ENCODE assay signal across 22 cellular contexts in the genomic region with DNA sequence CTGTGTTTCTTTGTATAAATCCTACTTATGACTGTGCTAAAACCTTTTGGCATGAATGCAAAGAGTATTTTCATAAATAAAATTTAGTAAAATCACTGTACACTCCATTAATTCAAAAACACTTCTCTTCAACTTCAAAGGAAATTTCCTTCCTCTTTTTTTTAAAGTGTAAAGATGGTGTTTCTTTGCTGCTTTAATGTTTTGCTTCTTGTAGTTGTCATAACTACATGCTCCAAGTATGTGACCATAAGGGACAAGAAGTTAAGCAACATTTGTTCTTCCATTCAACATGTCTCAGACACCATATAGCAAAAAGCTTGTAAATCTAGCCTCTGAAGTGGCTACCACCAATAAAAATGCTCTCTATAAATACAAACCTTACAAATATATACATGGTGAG.
DNase-seq lines count a peak whose midpoint lies in the region; ATAC-seq, FAIRE-seq and TF ChIP-seq lines count a peak whose summit lies in the region.
"Had no signal": no experiment of that assay in that cellular context is flagged by ENCODE, and none has a peak within 500 bp of the region (broad histone marks: within the 10 kb centered on the region; RNA-seq: fewer than 3 reads in every experiment).

No MANE protein-coding gene starts in this region.

- H3K36me3 Mint-ChIP-seq in memory B cell (no peaks in the 10 kb centered on the region), Calu3 (ENCODE audit: insufficient read depth, unreplicated experiment) (no peaks in the 10 kb centered on the region)

- no peak for TF ChIP-seq RAD21 in A549 (conservative IDR thresholded peaks at IDR 0.05 in 1 of 2, IDR thresholded peaks at IDR 0.05 in 1 of 2)

- no peaks in the 10 kb centered on the region for H3K9me3 ChIP-seq in A549

- H3K27me3 Mint-ChIP-seq in memory B cell (no peaks in the 10 kb centered on the region), Calu3 (ENCODE audit: unreplicated experiment) (no peaks in the 10 kb centered on the region)
- H3K27me3 Mint-ChIP-seq: T-cell had no signal

- no peak for TF ChIP-seq CTCF in A549 (IDR thresholded peaks at IDR 0.05)
- TF ChIP-seq CTCF in Calu3 (IDR thresholded peaks at IDR 0.05; ENCODE audit: unreplicated experiment): no peak

- POLR2A ChIA-PET in A549 (lab: Yijun Ruan, JAX): no interaction called here

- intact Hi-C loops in Calu3 (cut with micrococcal nuclease; ENCODE audit: unreplicated experiment): no loop called here

- no peaks in the 10 kb centered on the region for H3K9me3 Mint-ChIP-seq in memory B cell
- no peaks in the 10 kb centered on the region for H3K9me3 Mint-ChIP-seq in Calu3 (ENCODE audit: low read depth, unreplicated experiment)
- H3K9me3 Mint-ChIP-seq: T-cell had no signal

- H3K4me3 ChIP-seq in A549: no peak overlapping the region
- H3K4me3 ChIP-seq: GM23248 had no signal

- H3K27ac ChIP-seq in A549: no peak overlapping the region
- H3K27ac ChIP-seq: GM23248 had no signal

- ATAC-seq in A549: no peak
- peak; percentile 84 for ATAC-seq in memory B cell (ENCODE audit: low read depth)
- ATAC-seq: PC-3, SK-N-SH treated with all-trans-retinoic acid at 6 μM for 48 hours, T-cell had no signal

- H3K27ac Mint-ChIP-seq in memory B cell: peak overlapping the region; percentile 20
- no peak overlapping the region for H3K27ac Mint-ChIP-seq in Calu3 (ENCODE audit: unreplicated experiment)

- TF ChIP-seq POLR2A in A549 (IDR thresholded peaks at IDR 0.05; ENCODE audit: low read length): no peak

- DNase-seq in A549 (ENCODE audit: low read depth in 1 of 2, low spot score in 1 of 2) (no peak), NAMALWA (ENCODE audit: low spot score) (peak; percentile 54), memory B cell (ENCODE audit: low spot score in 2 of 2) (no peak), NCI-H2196 treated with DMSO at 0.1 percent for 48 hours (lab: John Stamatoyannopoulos, UW; ENCODE audit: unreplicated experiment) (no peak), Calu3 (no peak)
- no peak for DNase-seq in activated effector memory CD4-positive, alpha-beta T cell treated with Interleukin-2 at 50 U/mL for 16 hours
- DNase-seq: C1 segment of cervical spinal cord, DMS79 treated with DMSO at 0.1 percent for 48 hours, GM23248, HCEC 1CT, KG1, NCI-H1436, NCI-H2029, NCI-H2171 treated with DMSO at 0.1 percent for 48 hours, NCI-H446 treated with DMSO at 0.1 percent for 48 hours, NCI-H69, PC-3, RPMI8226, SIG-M5, T-cell had no signal

- H3K4me3 Mint-ChIP-seq in memory B cell: no peak overlapping the region
- H3K4me3 Mint-ChIP-seq in Calu3 (ENCODE audit: low read depth, unreplicated experiment): no peak overlapping the region
- H3K4me3 Mint-ChIP-seq: T-cell had no signal

- no peaks in the 10 kb centered on the region for H3K4me1 Mint-ChIP-seq in memory B cell
- H3K4me1 Mint-ChIP-seq in Calu3 (ENCODE audit: low read depth, unreplicated experiment): no peaks in the 10 kb centered on the region

- FAIRE-seq in A549 (lab: Jason Lieb, UNC): peak; percentile 80
- FAIRE-seq in G401.6 (lab: Jason Lieb, UNC): peak; percentile 46

- CTCF ChIA-PET in A549 (lab: Yijun Ruan, JAX) (interaction anchor here (0.7 to 2.3 kb wide), 8 partner anchors 9 to 143 kb away, joined by 3 to 6 read pairs (median 4); no protein-coding TSS in a partner anchor), Calu3 (lab: Charles Lee) (interaction anchor here (1.0 kb wide), 1 partner anchor 112 kb away, joined by 3 read pairs; no protein-coding TSS in a partner anchor)

- TF ChIP-seq EP300 in A549 (IDR thresholded peaks at IDR 0.05): no peak

- H3K4me2 ChIP-seq in A549: no peak overlapping the region

- H3K4me1 ChIP-seq in A549: no peaks in the 10 kb centered on the region

- BruUV-seq in Calu3 (replicated peaks; lab: Mats Ljungman, UMichigan): no TSS peak

TF ChIP-seq in A549, 52 proteins besides CTCF, POLR2A, EP300 and RAD21:
- TF ChIP-seq, protein P1, sequence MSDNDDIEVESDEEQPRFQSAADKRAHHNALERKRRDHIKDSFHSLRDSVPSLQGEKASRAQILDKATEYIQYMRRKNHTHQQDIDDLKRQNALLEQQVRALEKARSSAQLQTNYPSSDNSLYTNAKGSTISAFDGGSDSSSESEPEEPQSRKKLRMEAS (IDR thresholded peaks at IDR 0.05): no peak
- TF ChIP-seq HOXB5 (CRISPR knock-in tag; IDR thresholded peaks at IDR 0.05): no peak
- no peak for TF ChIP-seq HOXB13 (CRISPR knock-in tag; IDR thresholded peaks at IDR 0.05; ENCODE audit: low read depth)
- TF ChIP-seq NR3C1 (IDR thresholded peaks at IDR 0.05): no peak
- TF ChIP-seq KDM1A (IDR thresholded peaks at IDR 0.05; ENCODE audit: low read depth): no peak
- TF ChIP-seq, protein P2, sequence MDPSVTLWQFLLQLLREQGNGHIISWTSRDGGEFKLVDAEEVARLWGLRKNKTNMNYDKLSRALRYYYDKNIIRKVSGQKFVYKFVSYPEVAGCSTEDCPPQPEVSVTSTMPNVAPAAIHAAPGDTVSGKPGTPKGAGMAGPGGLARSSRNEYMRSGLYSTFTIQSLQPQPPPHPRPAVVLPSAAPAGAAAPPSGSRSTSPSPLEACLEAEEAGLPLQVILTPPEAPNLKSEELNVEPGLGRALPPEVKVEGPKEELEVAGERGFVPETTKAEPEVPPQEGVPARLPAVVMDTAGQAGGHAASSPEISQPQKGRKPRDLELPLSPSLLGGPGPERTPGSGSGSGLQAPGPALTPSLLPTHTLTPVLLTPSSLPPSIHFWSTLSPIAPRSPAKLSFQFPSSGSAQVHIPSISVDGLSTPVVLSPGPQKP (IDR thresholded peaks at IDR 0.05; ENCODE audit: low read depth, low read length): no peak
- TF ChIP-seq HOXA7 (CRISPR knock-in tag; IDR thresholded peaks at IDR 0.05): no peak
- TF ChIP-seq SREBF2 (IDR thresholded peaks at IDR 0.05): no peak
- no peak for TF ChIP-seq HEYL (CRISPR knock-in tag; IDR thresholded peaks at IDR 0.05)
- TF ChIP-seq, protein P3, sequence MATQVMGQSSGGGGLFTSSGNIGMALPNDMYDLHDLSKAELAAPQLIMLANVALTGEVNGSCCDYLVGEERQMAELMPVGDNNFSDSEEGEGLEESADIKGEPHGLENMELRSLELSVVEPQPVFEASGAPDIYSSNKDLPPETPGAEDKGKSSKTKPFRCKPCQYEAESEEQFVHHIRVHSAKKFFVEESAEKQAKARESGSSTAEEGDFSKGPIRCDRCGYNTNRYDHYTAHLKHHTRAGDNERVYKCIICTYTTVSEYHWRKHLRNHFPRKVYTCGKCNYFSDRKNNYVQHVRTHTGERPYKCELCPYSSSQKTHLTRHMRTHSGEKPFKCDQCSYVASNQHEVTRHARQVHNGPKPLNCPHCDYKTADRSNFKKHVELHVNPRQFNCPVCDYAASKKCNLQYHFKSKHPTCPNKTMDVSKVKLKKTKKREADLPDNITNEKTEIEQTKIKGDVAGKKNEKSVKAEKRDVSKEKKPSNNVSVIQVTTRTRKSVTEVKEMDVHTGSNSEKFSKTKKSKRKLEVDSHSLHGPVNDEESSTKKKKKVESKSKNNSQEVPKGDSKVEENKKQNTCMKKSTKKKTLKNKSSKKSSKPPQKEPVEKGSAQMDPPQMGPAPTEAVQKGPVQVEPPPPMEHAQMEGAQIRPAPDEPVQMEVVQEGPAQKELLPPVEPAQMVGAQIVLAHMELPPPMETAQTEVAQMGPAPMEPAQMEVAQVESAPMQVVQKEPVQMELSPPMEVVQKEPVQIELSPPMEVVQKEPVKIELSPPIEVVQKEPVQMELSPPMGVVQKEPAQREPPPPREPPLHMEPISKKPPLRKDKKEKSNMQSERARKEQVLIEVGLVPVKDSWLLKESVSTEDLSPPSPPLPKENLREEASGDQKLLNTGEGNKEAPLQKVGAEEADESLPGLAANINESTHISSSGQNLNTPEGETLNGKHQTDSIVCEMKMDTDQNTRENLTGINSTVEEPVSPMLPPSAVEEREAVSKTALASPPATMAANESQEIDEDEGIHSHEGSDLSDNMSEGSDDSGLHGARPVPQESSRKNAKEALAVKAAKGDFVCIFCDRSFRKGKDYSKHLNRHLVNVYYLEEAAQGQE (IDR thresholded peaks at IDR 0.05): no peak
- TF ChIP-seq ATOH8 (CRISPR knock-in tag; IDR thresholded peaks at IDR 0.05; ENCODE audit: low read depth): no peak
- no peak for TF ChIP-seq ZC3H11A (IDR thresholded peaks at IDR 0.05)
- no peak for TF ChIP-seq EHF (CRISPR knock-in tag; IDR thresholded peaks at IDR 0.05)
- TF ChIP-seq MYC (IDR thresholded peaks at IDR 0.05; ENCODE audit: borderline replicate concordance, low read length): no peak
TF ChIP-seq in A549: peak in this region for 0.
